Comparison of ENCODE assay signal across 1 cellular context in the genomic region with DNA sequence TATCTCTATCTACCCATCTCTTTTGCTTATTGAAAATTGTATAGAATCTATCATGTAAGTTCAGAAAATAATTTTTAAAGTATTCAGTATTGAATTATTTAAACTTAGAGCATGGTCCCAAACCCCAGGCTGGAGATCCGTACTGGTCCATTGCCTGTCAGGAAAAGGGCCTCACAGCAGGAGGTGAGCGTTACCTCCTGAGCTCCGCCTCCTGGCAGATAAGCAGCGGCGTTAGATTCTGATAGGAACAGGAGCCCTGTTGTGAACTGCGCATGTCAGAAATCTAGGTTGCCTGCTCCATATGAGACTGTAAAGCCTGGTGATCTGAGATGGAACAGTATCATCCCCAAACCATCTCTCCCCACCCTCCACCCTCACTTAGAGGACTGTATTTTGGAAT.
TF ChIP-seq lines count a peak whose summit lies in the region.

No MANE protein-coding gene starts in this region.

TF ChIP-seq in GM23338, 12 proteins besides CTCF, POLR2A, EP300 and RAD21 (continued from another document):
- TF ChIP-seq, protein P1, sequence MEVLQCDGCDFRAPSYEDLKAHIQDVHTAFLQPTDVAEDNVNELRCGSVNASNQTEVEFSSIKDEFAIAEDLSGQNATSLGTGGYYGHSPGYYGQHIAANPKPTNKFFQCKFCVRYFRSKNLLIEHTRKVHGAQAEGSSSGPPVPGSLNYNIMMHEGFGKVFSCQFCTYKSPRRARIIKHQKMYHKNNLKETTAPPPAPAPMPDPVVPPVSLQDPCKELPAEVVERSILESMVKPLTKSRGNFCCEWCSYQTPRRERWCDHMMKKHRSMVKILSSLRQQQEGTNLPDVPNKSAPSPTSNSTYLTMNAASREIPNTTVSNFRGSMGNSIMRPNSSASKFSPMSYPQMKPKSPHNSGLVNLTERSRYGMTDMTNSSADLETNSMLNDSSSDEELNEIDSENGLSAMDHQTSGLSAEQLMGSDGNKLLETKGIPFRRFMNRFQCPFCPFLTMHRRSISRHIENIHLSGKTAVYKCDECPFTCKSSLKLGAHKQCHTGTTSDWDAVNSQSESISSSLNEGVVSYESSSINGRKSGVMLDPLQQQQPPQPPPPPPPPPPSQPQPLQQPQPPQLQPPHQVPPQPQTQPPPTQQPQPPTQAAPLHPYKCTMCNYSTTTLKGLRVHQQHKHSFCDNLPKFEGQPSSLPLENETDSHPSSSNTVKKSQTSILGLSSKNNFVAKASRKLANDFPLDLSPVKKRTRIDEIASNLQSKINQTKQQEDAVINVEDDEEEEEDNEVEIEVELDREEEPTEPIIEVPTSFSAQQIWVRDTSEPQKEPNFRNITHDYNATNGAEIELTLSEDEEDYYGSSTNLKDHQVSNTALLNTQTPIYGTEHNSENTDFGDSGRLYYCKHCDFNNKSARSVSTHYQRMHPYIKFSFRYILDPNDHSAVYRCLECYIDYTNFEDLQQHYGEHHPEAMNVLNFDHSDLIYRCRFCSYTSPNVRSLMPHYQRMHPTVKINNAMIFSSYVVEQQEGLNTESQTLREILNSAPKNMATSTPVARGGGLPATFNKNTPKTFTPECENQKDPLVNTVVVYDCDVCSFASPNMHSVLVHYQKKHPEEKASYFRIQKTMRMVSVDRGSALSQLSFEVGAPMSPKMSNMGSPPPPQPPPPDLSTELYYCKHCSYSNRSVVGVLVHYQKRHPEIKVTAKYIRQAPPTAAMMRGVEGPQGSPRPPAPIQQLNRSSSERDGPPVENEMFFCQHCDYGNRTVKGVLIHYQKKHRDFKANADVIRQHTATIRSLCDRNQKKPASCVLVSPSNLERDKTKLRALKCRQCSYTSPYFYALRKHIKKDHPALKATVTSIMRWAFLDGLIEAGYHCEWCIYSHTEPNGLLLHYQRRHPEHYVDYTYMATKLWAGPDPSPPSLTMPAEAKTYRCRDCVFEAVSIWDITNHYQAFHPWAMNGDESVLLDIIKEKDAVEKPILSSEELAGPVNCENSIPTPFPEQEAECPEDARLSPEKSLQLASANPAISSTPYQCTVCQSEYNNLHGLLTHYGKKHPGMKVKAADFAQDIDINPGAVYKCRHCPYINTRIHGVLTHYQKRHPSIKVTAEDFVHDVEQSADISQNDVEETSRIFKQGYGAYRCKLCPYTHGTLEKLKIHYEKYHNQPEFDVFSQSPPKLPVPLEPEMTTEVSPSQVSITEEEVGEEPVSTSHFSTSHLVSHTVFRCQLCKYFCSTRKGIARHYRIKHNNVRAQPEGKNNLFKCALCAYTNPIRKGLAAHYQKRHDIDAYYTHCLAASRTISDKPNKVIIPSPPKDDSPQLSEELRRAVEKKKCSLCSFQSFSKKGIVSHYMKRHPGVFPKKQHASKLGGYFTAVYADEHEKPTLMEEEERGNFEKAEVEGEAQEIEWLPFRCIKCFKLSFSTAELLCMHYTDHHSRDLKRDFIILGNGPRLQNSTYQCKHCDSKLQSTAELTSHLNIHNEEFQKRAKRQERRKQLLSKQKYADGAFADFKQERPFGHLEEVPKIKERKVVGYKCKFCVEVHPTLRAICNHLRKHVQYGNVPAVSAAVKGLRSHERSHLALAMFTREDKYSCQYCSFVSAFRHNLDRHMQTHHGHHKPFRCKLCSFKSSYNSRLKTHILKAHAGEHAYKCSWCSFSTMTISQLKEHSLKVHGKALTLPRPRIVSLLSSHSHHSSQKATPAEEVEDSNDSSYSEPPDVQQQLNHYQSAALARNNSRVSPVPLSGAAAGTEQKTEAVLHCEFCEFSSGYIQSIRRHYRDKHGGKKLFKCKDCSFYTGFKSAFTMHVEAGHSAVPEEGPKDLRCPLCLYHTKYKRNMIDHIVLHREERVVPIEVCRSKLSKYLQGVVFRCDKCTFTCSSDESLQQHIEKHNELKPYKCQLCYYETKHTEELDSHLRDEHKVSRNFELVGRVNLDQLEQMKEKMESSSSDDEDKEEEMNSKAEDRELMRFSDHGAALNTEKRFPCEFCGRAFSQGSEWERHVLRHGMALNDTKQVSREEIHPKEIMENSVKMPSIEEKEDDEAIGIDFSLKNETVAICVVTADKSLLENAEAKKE (CRISPR knock-in tag; IDR thresholded peaks at IDR 0.05), result no peak
- TF ChIP-seq ZNF331 (CRISPR knock-in tag; IDR thresholded peaks at IDR 0.05; ENCODE audit: low read depth) (no peak), CREB1 (CRISPR knock-in tag; IDR thresholded peaks at IDR 0.05; ENCODE audit: low read depth) (no peak), REST (IDR thresholded peaks at IDR 0.05; ENCODE audit: unreplicated experiment) (no peak), EZH2 (IDR thresholded peaks at IDR 0.05; ENCODE audit: low read depth, unreplicated experiment) (no peak), ZNF114 (CRISPR knock-in tag; IDR thresholded peaks at IDR 0.05) (no peak), ETS1 (IDR thresholded peaks at IDR 0.05) (no peak)
